Comparison of ENCODE assay signal across 24 cellular contexts in the genomic region with DNA sequence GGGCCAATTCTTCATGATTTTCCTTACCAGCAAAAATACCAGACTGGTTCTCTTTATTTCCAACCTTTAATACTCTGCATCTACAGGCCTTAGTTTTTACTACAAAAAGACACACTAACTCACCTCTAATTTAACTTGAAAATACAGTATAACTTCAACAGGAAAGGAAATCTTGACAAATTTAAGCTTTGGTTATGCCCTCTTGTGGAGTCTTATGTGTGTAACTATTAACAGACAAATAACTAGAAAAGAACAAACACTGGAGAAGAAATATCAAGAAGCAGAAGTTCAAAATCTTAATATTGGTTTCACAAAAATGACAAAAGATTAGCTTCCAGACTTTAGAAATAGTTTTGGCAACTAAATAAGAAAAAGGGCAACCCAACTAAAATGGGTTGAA. TPM values are rescaled to one million over a fixed set of nuclear protein-coding genes. Genes with fewer than 3 reads are reported as not detected.
DNase-seq lines count a peak whose midpoint lies in the region; ATAC-seq and TF ChIP-seq lines count a peak whose summit lies in the region.
"Had no signal": no experiment of that assay in that cellular context is flagged by ENCODE, and none has a peak within 500 bp of the region (broad histone marks: within the 10 kb centered on the region; RNA-seq: fewer than 3 reads in every experiment).

No MANE protein-coding gene starts in this region.

- H4K20me1 ChIP-seq in GM23248 (ENCODE audit: insufficient read depth), result no peaks in the 10 kb centered on the region

- TF ChIP-seq EP300 in tibial nerve (IDR thresholded peaks at IDR 0.05), result no peak

- H3K27ac ChIP-seq in GM23248 (no peak overlapping the region), RWPE2 (ENCODE audit: poor library complexity, severe bottlenecking) (no peak overlapping the region), tibial nerve (no peak overlapping the region)
- H3K27ac ChIP-seq: PC-9, RWPE1, SJCRH30 had no signal

- H3K36me3 ChIP-seq in GM23248 (ENCODE audit: low read depth), result peaks cover 19% of the 10 kb centered on the region
- peaks cover 71% of the 10 kb centered on the region for H3K36me3 ChIP-seq in RWPE2 (ENCODE audit: low read depth)
- H3K36me3 ChIP-seq in tibial nerve, result peaks cover 0 to 85% (median 6%) of the 10 kb centered on the region in 3 donors
- H3K36me3 ChIP-seq: SJCRH30 had no signal

- no peak overlapping the region for H3K4me3 ChIP-seq in AG10803 (ENCODE audit: low read length)
- H3K4me3 ChIP-seq in GM23248, result no peak overlapping the region
- H3K4me3 ChIP-seq in RWPE2 (ENCODE audit: severe bottlenecking), result no peak overlapping the region
- H3K4me3 ChIP-seq in fibroblast of villous mesenchyme (ENCODE audit: low read depth, low read length), result no peak overlapping the region
- no peak overlapping the region for H3K4me3 ChIP-seq in tibial nerve
- H3K4me3 ChIP-seq: PC-9, SJCRH30 had no signal

- H2AFZ ChIP-seq in GM23248, result no peak overlapping the region
- H2AFZ ChIP-seq: PC-9 had no signal

- DNase-seq in AG10803 (ENCODE audit: low read depth), result no peak
- peak; percentile 18 for DNase-seq in GM23248
- no peak for DNase-seq in RWPE2 (ENCODE audit: low spot score)
- DNase-seq in fibroblast of villous mesenchyme (ENCODE audit: low read depth), result no peak
- no peak for DNase-seq in NCI-H510A (lab: John Stamatoyannopoulos, UW)
- no peak for DNase-seq in central memory CD4-positive, alpha-beta T cell
- no peak for DNase-seq in tibial nerve (ENCODE audit: low spot score in 2 of 2)
- DNase-seq in putamen (ENCODE audit: low spot score), result no peak
- DNase-seq: BE2C; CD8-positive, alpha-beta T cell; DMS79; GDM1; GOT3; KBM-7; NCI-H1417 treated with DMSO at 0.1 percent for 48 hours; NCI-H1930; NCI-H226; NCI-H524 treated with DMSO at 0.1 percent for 48 hours; PC-9; SJCRH30; SW 1271; T-helper 2 cell had no signal

- H3K4me1 ChIP-seq in GM23248 (ENCODE audit: insufficient read depth) (no peaks in the 10 kb centered on the region), RWPE2 (ENCODE audit: insufficient read depth, poor library complexity, severe bottlenecking) (no peaks in the 10 kb centered on the region), tibial nerve (no peaks in the 10 kb centered on the region)
- H3K4me1 ChIP-seq: BE2C, SJCRH30 had no signal

- TF ChIP-seq CTCF in AG10803 (conservative IDR thresholded peaks at IDR 0.05; ENCODE audit: low read length) (peak; percentile 13; the same call in 1 of the 2 replicates), RWPE2 (IDR thresholded peaks at IDR 0.05; ENCODE audit: poor library complexity, severe bottlenecking) (peak; percentile 12), fibroblast of villous mesenchyme (IDR thresholded peaks at IDR 0.05; ENCODE audit: insufficient read depth, low read depth, low read length) (peak; percentile 17), tibial nerve (IDR thresholded peaks at IDR 0.05) (no peak)

- no peaks in the 10 kb centered on the region for H3F3A ChIP-seq in GM23248 (ENCODE audit: insufficient read depth)

- H3K27me3 ChIP-seq in GM23248 (replicated peaks; ENCODE audit: insufficient read depth) (no peaks in the 10 kb centered on the region), RWPE2 (ENCODE audit: insufficient read depth, poor library complexity, severe bottlenecking) (no peaks in the 10 kb centered on the region), tibial nerve (no peaks in the 10 kb centered on the region)
- H3K27me3 ChIP-seq: BE2C, SJCRH30 had no signal

- H3K9me3 ChIP-seq in GM23248 (ENCODE audit: low read depth) (no peaks in the 10 kb centered on the region), RWPE2 (ENCODE audit: severe bottlenecking) (no peaks in the 10 kb centered on the region), tibial nerve (peaks cover 0 to 12% (median 0%) of the 10 kb centered on the region in 4 donors)
- H3K9me3 ChIP-seq: BE2C, SJCRH30 had no signal

- H3K9me2 ChIP-seq in GM23248 (ENCODE audit: insufficient read depth), result no peaks in the 10 kb centered on the region

- H3K79me2 ChIP-seq in GM23248 (ENCODE audit: insufficient read depth), result no peaks in the 10 kb centered on the region

- TF ChIP-seq POLR2A in tibial nerve (IDR thresholded peaks at IDR 0.05), result no peak

- in situ Hi-C loops in GM23248 (cut with MboI), result no loop called here

- no peak for ATAC-seq in RWPE2 (ENCODE audit: low read depth)
- ATAC-seq: CD8-positive, alpha-beta T cell; HCT116 had no signal

- no peak overlapping the region for H3K9ac ChIP-seq in GM23248

- no peak overlapping the region for H3K4me2 ChIP-seq in GM23248 (ENCODE audit: unreplicated experiment)
- H3K4me2 ChIP-seq: PC-9 had no signal

RNA-seq across cellular contexts. Expression of a gene that starts 33.0 kb away (rescaled TPM):
- 37.5 and 64.9 TPM in 2 replicates for total RNA-seq in GM23248 (2014; rRNA removed; shearing (Covaris generic))
- polyA plus RNA-seq in GM23248 (2016; fragmentation: Nextera tagmentation; extraction: Ambion mirVana), result 114 and 116 TPM in 2 replicates
- total RNA-seq in fibroblast of villous mesenchyme, result 84.1 and 103 TPM in 2 replicates
- total RNA-seq in tibial nerve, result 100 to 1,000 TPM in 1 of 4 donors, 10 to 100 TPM in 3; 69.9 to 106 (median 84.7) TPM

Comparison
In these comparisons a context has a peak if more than half of its experiments do, and no peak if none do; other contexts are left out.
1. CTCF ChIP-seq: peak in AG10803 (single experiment), RWPE2 (single experiment) and fibroblast of villous mesenchyme (single experiment); none in tibial nerve (0 of 5).